ENCODE assay signal across 8 cellular contexts in the genomic region with DNA sequence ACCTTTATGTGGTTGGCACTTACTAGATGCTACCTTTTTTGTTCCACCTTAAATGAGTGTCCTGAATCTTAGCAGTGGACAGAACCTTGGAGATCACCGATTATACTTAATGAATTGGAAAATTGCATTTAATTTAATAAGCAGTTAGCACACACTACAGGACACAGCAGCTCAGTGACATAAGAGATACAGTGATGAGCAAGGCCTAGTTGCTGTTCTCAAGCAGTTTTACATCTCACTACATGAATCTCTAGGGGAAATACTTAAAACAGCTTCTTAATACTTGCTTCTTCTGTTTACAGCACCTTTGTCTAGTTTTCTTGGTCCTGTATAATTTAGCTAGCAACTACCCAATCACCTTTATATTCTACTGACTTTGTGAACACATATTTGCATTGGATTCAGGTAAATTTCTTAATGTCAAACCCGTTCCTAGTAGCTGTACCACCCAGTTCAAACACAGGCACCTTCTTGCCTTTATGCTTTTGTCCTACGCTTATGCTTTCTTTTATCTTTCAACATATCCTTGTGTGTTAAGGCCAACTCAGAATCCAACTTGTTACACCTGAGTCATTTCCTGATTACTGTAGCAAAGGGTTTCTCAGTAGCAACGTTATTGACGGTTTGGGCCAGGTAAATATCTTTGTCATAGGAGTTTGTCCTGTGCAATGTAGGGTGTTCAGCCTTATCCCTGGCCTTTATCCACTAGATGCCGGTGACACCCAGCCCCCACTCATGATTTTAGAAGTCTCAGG. TPM values are rescaled to one million over a fixed set of nuclear protein-coding genes. Genes with fewer than 3 reads are reported as not detected.
A peak's percentile ranks its signal among the peaks of the same experiment; 100 is the strongest.
DNase-seq lines count a peak whose midpoint lies in the region; ATAC-seq, FAIRE-seq and TF ChIP-seq lines count a peak whose summit lies in the region.

No MANE protein-coding gene starts in this region.

- no peak for TF ChIP-seq POLR2A in A549 (IDR thresholded peaks at IDR 0.05; ENCODE audit: low read length)

- H3K4me1 ChIP-seq in A549, result peaks cover 30% of the 10 kb centered on the region
- peaks cover 3% of the 10 kb centered on the region for H3K4me1 ChIP-seq in mesendoderm (ENCODE audit: control insufficient read depth, low read depth, low read length)

- no peak overlapping the region for H3K23ac ChIP-seq in mesendoderm (ENCODE audit: low read length)

- no peak for TF ChIP-seq CTCF in A549 (IDR thresholded peaks at IDR 0.05)
- no peak for TF ChIP-seq CTCF in astrocyte of the cerebellum (IDR thresholded peaks at IDR 0.05; ENCODE audit: low read depth, low read length, missing control alignments)
- TF ChIP-seq CTCF in WERI-Rb-1 (IDR thresholded peaks at IDR 0.05; ENCODE audit: low read depth, low read length), result no peak

- DNase-seq in A549 (ENCODE audit: low read depth in 1 of 2, low spot score in 1 of 2), result no peak
- no peak for DNase-seq in astrocyte of the cerebellum (ENCODE audit: low read depth)
- DNase-seq in mesendoderm, result no peak
- no peak for DNase-seq in WERI-Rb-1
- no peak for DNase-seq in DMS153 (lab: John Stamatoyannopoulos, UW)
- no peak for DNase-seq in NCI-H1930 (lab: John Stamatoyannopoulos, UW)

- H3K4me3 ChIP-seq in A549 (peak overlapping the region; percentile 91; the same call in 2 of the 3 replicates), astrocyte of the cerebellum (ENCODE audit: low read depth, low read length) (peak overlapping the region; percentile 89), mesendoderm (ENCODE audit: low read length) (no peak overlapping the region), WERI-Rb-1 (ENCODE audit: low read depth, low read length) (no peak overlapping the region)

- H3K18ac ChIP-seq in mesendoderm (ENCODE audit: low read length), result no peak overlapping the region

- no peaks in the 10 kb centered on the region for H3K9me3 ChIP-seq in A549
- H3K9me3 ChIP-seq in WERI-Rb-1 (ENCODE audit: severe bottlenecking), result no peaks in the 10 kb centered on the region

- peak overlapping the region; percentile 14 for H3K9ac ChIP-seq in mesendoderm (ENCODE audit: low read length)

- H3K79me2 ChIP-seq in mesendoderm (ENCODE audit: control insufficient read depth, insufficient read depth, low read length), result peaks cover 59% of the 10 kb centered on the region

- POLR2A ChIA-PET in A549 (lab: Yijun Ruan, JAX), result no interaction called here

- H2BK15ac ChIP-seq in mesendoderm (replicated peaks; ENCODE audit: low read depth), result no peak overlapping the region

- ATAC-seq in A549, result no peak
- ATAC-seq in HG02973 (IDR thresholded peaks at IDR 0.05; ENCODE audit: unreplicated experiment), result peak; percentile 28
- ATAC-seq in GM19467 (IDR thresholded peaks at IDR 0.05; ENCODE audit: unreplicated experiment), result no peak

- no peak overlapping the region for H3K56ac ChIP-seq in mesendoderm (ENCODE audit: low read length)

- peaks cover 12% of the 10 kb centered on the region for H3K79me1 ChIP-seq in mesendoderm (ENCODE audit: low read length)

- TF ChIP-seq EP300 in A549 (IDR thresholded peaks at IDR 0.05), result no peak

- H4K5ac ChIP-seq in mesendoderm (ENCODE audit: low read length), result no peak overlapping the region

- FAIRE-seq in A549 (lab: Jason Lieb, UNC), result no peak

- 46% methylated on average over 6 of the region's 6 CpGs for WGBS in A549 (ENCODE audit: missing lambda C conversion rate)
- no CpG with 5 or more reads among the region's 6 CpGs for WGBS in mesendoderm (ENCODE audit: extremely low coverage, insufficient coverage, low lambda C conversion rate)

- H2BK120ac ChIP-seq in mesendoderm (ENCODE audit: low read depth, low read length), result no peak overlapping the region

- TF ChIP-seq RAD21 in A549 (conservative IDR thresholded peaks at IDR 0.05 in 1 of 2, IDR thresholded peaks at IDR 0.05 in 1 of 2), result no peak

- H3K27me3 ChIP-seq in mesendoderm (ENCODE audit: insufficient read depth, low read length, poor library complexity) (no peaks in the 10 kb centered on the region), WERI-Rb-1 (ENCODE audit: insufficient read depth, low read depth, severe bottlenecking) (no peaks in the 10 kb centered on the region)

- H3K4me2 ChIP-seq in A549, result peak overlapping the region; percentile 87
- no peak overlapping the region for H3K4me2 ChIP-seq in mesendoderm (ENCODE audit: low read length)

- H4K8ac ChIP-seq in mesendoderm (ENCODE audit: low read depth, low read length), result no peak overlapping the region

- no peak overlapping the region for H3K4ac ChIP-seq in mesendoderm (ENCODE audit: low read depth, low read length)

- CTCF ChIA-PET in A549 (lab: Yijun Ruan, JAX), result interaction anchor here (3.2 kb wide), 1 partner anchor 97 kb away, joined by 12 read pairs; no protein-coding TSS in a partner anchor

- no peak overlapping the region for H2BK5ac ChIP-seq in mesendoderm (ENCODE audit: low read length)

- no peak overlapping the region for H2AK5ac ChIP-seq in mesendoderm (ENCODE audit: low read length)

- in situ Hi-C loops in astrocyte of the cerebellum (cut with HindIII; ENCODE audit: low sequenced_read_pairs), result no loop called here

- H3K36me3 ChIP-seq in mesendoderm (ENCODE audit: control insufficient read depth, insufficient read depth, low read length), result no peaks in the 10 kb centered on the region
- H3K36me3 ChIP-seq in WERI-Rb-1, result peaks cover 4% of the 10 kb centered on the region; the same call in 1 of the 2 replicates

- H3K27ac ChIP-seq in A549, result peak overlapping the region in 1 of 2 experiments; percentile 0; a peak in 1 of 6 replicates
- no peak overlapping the region for H3K27ac ChIP-seq in mesendoderm (ENCODE audit: low read depth, low read length)
- no peak overlapping the region for H3K27ac ChIP-seq in WERI-Rb-1

TF ChIP-seq in A549, 52 proteins besides CTCF, POLR2A, EP300 and RAD21 (continues in another document):
- no peak for TF ChIP-seq PHF8 (IDR thresholded peaks at IDR 0.05; ENCODE audit: borderline replicate concordance, low read depth)
- no peak for TF ChIP-seq NR3C1 (IDR thresholded peaks at IDR 0.05)
- TF ChIP-seq FOXS1 (CRISPR knock-in tag; IDR thresholded peaks at IDR 0.05), result no peak
- no peak for TF ChIP-seq MAFK (IDR thresholded peaks at IDR 0.05; ENCODE audit: partially characterized antibody)
- TF ChIP-seq, protein P1, sequence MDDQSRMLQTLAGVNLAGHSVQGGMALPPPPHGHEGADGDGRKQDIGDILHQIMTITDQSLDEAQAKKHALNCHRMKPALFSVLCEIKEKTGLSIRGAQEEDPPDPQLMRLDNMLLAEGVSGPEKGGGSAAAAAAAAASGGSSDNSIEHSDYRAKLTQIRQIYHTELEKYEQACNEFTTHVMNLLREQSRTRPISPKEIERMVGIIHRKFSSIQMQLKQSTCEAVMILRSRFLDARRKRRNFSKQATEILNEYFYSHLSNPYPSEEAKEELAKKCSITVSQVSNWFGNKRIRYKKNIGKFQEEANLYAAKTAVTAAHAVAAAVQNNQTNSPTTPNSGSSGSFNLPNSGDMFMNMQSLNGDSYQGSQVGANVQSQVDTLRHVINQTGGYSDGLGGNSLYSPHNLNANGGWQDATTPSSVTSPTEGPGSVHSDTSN (IDR thresholded peaks at IDR 0.05), result no peak
- TF ChIP-seq BHLHE40 (IDR thresholded peaks at IDR 0.05; ENCODE audit: low read depth, low read length), result no peak
- TF ChIP-seq NFE2L2 (conservative IDR thresholded peaks at IDR 0.05; ENCODE audit: low read length), result no peak
- TF ChIP-seq, protein P2, sequence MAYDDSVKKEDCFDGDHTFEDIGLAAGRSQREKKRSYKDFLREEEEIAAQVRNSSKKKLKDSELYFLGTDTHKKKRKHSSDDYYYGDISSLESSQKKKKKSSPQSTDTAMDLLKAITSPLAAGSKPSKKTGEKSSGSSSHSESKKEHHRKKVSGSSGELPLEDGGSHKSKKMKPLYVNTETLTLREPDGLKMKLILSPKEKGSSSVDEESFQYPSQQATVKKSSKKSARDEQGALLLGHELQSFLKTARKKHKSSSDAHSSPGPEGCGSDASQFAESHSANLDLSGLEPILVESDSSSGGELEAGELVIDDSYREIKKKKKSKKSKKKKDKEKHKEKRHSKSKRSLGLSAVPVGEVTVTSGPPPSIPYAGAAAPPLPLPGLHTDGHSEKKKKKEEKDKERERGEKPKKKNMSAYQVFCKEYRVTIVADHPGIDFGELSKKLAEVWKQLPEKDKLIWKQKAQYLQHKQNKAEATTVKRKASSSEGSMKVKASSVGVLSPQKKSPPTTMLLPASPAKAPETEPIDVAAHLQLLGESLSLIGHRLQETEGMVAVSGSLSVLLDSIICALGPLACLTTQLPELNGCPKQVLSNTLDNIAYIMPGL (CRISPR knock-in tag; IDR thresholded peaks at IDR 0.05; ENCODE audit: borderline replicate concordance), result no peak
- TF ChIP-seq, protein P3, sequence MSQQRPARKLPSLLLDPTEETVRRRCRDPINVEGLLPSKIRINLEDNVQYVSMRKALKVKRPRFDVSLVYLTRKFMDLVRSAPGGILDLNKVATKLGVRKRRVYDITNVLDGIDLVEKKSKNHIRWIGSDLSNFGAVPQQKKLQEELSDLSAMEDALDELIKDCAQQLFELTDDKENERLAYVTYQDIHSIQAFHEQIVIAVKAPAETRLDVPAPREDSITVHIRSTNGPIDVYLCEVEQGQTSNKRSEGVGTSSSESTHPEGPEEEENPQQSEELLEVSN (IDR thresholded peaks at IDR 0.05; ENCODE audit: borderline replicate concordance, low read depth), result no peak
- no peak for TF ChIP-seq NPAS2 (CRISPR knock-in tag; IDR thresholded peaks at IDR 0.05; ENCODE audit: borderline replicate concordance)
- TF ChIP-seq KDM5A (IDR thresholded peaks at IDR 0.05), result no peak
- TF ChIP-seq GATA3 (IDR thresholded peaks at IDR 0.05; ENCODE audit: borderline replicate concordance), result no peak

RNA-seq across cellular contexts. Expression of a gene that starts 1.8 kb away (rescaled TPM):
- 37.3 and 51.7 TPM in 2 replicates for polyA plus RNA-seq in A549 (2011; rRNA removed)
- polyA plus RNA-seq in A549 (2012; cell fraction: cytosol; rRNA removed), result 18.1 and 20.2 TPM in 2 replicates
- 16.5 and 17.0 TPM in 2 replicates for polyA plus RNA-seq in A549 (2012; cell fraction: nucleus; rRNA removed)
- polyA plus RNA-seq in A549 (2017; fragmentation: RNase III; extraction: RNeasy Plus Mini Kit Qiagen cat#74134 plus additional on column Dnase treatment), result 24.2 to 24.4 TPM (median 24.4 TPM) in 3 replicates
- 19.1 and 24.3 TPM in 2 replicates for polyA minus RNA-seq in A549 (2011; rRNA and poly(A)+ RNA removed)
- polyA plus RNA-seq in mesendoderm (2013, experiment 1 of 2), result 29.6 TPM
- polyA plus RNA-seq in mesendoderm (2013, experiment 2 of 2), result 29.5 TPM

RNA-seq across cellular contexts. Expression of a gene that starts 28.6 kb away (rescaled TPM):
- 74.1 and 92.1 TPM in 2 replicates for polyA plus RNA-seq in A549 (2011; rRNA removed)
- 25.8 and 29.8 TPM in 2 replicates for polyA plus RNA-seq in A549 (2012; cell fraction: cytosol; rRNA removed)
- 16.4 and 30.2 TPM in 2 replicates for polyA plus RNA-seq in A549 (2012; cell fraction: nucleus; rRNA removed)
- polyA plus RNA-seq in A549 (2017; fragmentation: RNase III; extraction: RNeasy Plus Mini Kit Qiagen cat#74134 plus additional on column Dnase treatment), result 44.9 to 49.1 TPM (median 48.6 TPM) in 3 replicates
- polyA minus RNA-seq in A549 (2011; rRNA and poly(A)+ RNA removed), result 19.4 and 20.1 TPM in 2 replicates
- polyA plus RNA-seq in mesendoderm (2013, experiment 1 of 2), result 24.1 TPM
- 24.0 TPM for polyA plus RNA-seq in mesendoderm (2013, experiment 2 of 2)

Comparison
In these comparisons a context has a peak if more than half of its experiments do, and no peak if none do; other contexts are left out.
1. H3K4me3 ChIP-seq: peak in A549 (single experiment) and astrocyte of the cerebellum (single experiment); none in mesendoderm (single experiment) and WERI-Rb-1 (single experiment).